Comparison of ENCODE assay signal across 1 cellular context in the genomic region with DNA sequence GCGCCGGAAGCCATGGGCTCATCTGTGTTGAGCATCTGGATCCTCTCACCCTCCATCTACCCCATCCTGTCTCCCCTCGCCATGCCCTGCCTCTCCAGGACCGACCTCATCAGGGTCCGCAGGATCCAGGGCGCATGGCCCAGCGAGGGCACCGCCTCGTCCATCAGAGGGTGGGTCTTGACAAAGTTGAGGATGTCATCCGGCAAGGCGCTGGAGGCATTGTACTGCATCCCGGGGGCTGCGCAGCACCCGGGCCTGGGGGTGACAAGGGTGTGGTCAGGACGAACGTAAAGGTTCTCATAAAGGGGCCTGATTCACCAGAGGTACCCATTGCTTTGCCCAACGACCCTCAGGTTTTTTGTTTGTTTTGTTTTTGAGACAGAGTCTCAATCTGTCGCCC.
TF ChIP-seq lines count a peak whose summit lies in the region.

No MANE protein-coding gene starts in this region.

TF ChIP-seq in WTC11, 78 proteins besides CTCF, POLR2A, EP300 and RAD21 (continued from another document):
- TF ChIP-seq, protein P1, sequence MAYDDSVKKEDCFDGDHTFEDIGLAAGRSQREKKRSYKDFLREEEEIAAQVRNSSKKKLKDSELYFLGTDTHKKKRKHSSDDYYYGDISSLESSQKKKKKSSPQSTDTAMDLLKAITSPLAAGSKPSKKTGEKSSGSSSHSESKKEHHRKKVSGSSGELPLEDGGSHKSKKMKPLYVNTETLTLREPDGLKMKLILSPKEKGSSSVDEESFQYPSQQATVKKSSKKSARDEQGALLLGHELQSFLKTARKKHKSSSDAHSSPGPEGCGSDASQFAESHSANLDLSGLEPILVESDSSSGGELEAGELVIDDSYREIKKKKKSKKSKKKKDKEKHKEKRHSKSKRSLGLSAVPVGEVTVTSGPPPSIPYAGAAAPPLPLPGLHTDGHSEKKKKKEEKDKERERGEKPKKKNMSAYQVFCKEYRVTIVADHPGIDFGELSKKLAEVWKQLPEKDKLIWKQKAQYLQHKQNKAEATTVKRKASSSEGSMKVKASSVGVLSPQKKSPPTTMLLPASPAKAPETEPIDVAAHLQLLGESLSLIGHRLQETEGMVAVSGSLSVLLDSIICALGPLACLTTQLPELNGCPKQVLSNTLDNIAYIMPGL (CRISPR knock-in tag; IDR thresholded peaks at IDR 0.05), result no peak
- TF ChIP-seq ELF4 (CRISPR knock-in tag; IDR thresholded peaks at IDR 0.05; ENCODE audit: low read depth) (no peak), ZNF317 (CRISPR knock-in tag; IDR thresholded peaks at IDR 0.05; ENCODE audit: borderline replicate concordance, low read depth) (no peak), MXD4 (CRISPR knock-in tag; IDR thresholded peaks at IDR 0.05; ENCODE audit: borderline replicate concordance) (no peak), GTF2I (CRISPR knock-in tag; conservative IDR thresholded peaks at IDR 0.05) (no peak), ATF6 (CRISPR knock-in tag; IDR thresholded peaks at IDR 0.05) (no peak), TEAD4 (CRISPR knock-in tag; IDR thresholded peaks at IDR 0.05) (no peak), PRDM15 (CRISPR knock-in tag; IDR thresholded peaks at IDR 0.05) (no peak), IRF1 (CRISPR knock-in tag; IDR thresholded peaks at IDR 0.05) (no peak), RELA (CRISPR knock-in tag; IDR thresholded peaks at IDR 0.05; ENCODE audit: borderline replicate concordance) (no peak), FOXP1 (CRISPR knock-in tag; IDR thresholded peaks at IDR 0.05; ENCODE audit: borderline replicate concordance) (no peak), ZNF671 (CRISPR knock-in tag; IDR thresholded peaks at IDR 0.05) (no peak), CDX4 (CRISPR knock-in tag; IDR thresholded peaks at IDR 0.05; ENCODE audit: borderline replicate concordance) (no peak)
- TF ChIP-seq, protein P2, sequence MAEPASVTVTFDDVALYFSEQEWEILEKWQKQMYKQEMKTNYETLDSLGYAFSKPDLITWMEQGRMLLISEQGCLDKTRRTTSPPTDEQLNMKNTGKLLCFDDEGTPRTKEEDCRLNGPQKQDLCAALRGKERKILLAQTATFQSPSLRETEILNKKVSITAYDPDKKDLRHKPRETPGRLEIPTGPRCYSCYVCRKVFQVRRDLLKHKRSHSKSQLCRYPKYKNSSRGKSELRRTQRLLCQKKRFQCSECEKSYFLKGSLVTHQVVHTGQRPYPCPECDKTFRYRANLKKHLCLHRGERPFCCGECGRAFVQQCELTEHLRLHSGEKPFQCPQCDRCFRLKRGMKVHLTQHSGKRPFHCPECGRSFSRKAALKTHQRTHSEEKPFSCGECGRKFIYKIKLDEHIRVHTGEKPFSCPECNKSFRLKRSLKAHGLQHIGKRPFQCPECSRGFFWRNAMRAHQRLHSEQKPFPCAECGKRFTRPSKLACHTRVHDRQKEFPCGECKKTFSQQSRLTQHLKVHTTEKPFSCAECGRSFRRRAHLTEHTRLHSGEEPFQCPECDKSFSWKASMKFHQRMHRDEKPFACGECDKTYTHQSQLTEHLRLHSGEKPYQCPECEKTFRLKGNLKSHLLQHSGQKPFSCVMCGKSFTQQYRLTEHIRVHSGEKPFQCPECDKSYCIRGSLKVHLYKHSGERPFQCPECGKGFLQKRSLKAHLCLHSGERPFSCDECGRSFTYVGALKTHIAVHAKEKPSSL (CRISPR knock-in tag; conservative IDR thresholded peaks at IDR 0.05), result no peak
- TF ChIP-seq, protein P3, sequence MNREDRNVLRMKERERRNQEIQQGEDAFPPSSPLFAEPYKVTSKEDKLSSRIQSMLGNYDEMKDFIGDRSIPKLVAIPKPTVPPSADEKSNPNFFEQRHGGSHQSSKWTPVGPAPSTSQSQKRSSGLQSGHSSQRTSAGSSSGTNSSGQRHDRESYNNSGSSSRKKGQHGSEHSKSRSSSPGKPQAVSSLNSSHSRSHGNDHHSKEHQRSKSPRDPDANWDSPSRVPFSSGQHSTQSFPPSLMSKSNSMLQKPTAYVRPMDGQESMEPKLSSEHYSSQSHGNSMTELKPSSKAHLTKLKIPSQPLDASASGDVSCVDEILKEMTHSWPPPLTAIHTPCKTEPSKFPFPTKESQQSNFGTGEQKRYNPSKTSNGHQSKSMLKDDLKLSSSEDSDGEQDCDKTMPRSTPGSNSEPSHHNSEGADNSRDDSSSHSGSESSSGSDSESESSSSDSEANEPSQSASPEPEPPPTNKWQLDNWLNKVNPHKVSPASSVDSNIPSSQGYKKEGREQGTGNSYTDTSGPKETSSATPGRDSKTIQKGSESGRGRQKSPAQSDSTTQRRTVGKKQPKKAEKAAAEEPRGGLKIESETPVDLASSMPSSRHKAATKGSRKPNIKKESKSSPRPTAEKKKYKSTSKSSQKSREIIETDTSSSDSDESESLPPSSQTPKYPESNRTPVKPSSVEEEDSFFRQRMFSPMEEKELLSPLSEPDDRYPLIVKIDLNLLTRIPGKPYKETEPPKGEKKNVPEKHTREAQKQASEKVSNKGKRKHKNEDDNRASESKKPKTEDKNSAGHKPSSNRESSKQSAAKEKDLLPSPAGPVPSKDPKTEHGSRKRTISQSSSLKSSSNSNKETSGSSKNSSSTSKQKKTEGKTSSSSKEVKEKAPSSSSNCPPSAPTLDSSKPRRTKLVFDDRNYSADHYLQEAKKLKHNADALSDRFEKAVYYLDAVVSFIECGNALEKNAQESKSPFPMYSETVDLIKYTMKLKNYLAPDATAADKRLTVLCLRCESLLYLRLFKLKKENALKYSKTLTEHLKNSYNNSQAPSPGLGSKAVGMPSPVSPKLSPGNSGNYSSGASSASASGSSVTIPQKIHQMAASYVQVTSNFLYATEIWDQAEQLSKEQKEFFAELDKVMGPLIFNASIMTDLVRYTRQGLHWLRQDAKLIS (CRISPR knock-in tag; IDR thresholded peaks at IDR 0.05; ENCODE audit: borderline replicate concordance), result no peak
TF ChIP-seq in WTC11: peak in this region for 0.
